Comparison of ENCODE assay signal across 7 cellular contexts in genomic region chr4:55826986-55827385, GRCh38. TPM values are rescaled to one million over a fixed set of nuclear protein-coding genes. Genes with fewer than 3 reads are reported as not detected.
"Had no signal": no experiment of that assay in that cellular context is flagged by ENCODE, and none has a peak within 500 bp of the region (broad histone marks: within the 10 kb centered on the region; RNA-seq: fewer than 3 reads in every experiment).

No MANE protein-coding gene starts in this region.

- H3K27ac ChIP-seq: HL-60 had no signal

- DNase-seq: IMR-90, KBM-7, KG1 had no signal

- H3K4me3 ChIP-seq: K562 had no signal

RNA-seq across cellular contexts. Expression of gene EXOC1L, which starts 7.4 kb away (rescaled TPM):
- polyA plus RNA-seq: HepG2, IgD-negative memory B cell, IMR-90 had no signal
